ENCODE assay signal across 21 cellular contexts in genomic region chr2:203728321-203728720, GRCh38. TPM values are rescaled to one million over a fixed set of nuclear protein-coding genes. Genes with fewer than 3 reads are reported as not detected.
DNase-seq lines count a peak whose midpoint lies in the region; ATAC-seq and TF ChIP-seq lines count a peak whose summit lies in the region.
"Had no signal": no experiment of that assay in that cellular context is flagged by ENCODE, and none has a peak within 500 bp of the region (broad histone marks: within the 10 kb centered on the region; RNA-seq: fewer than 3 reads in every experiment).

No MANE protein-coding gene starts in this region.

- H3K36me3 Mint-ChIP-seq in activated T-cell treated with anti-CD3 and anti-CD28 coated beads, Interleukin-2, amount 50 U/mL, for 72 hours (ENCODE audit: insufficient read depth in 2 of 2) = peaks cover 19 to 55% of the 10 kb centered on the region in 2 donors
- peaks cover 66% of the 10 kb centered on the region for H3K36me3 Mint-ChIP-seq in activated T-helper 1 cell treated with anti-CD3 and anti-CD28 coated beads, Interleukin-12 subunit alpha, Interleukin-12 subunit beta, Interleukin-2, Interleukin-4 antibody, amounts not matched to agents 30 ng/mL and 10 ng/mL and 1 ng/mL, durations not matched to agents 14 hours and 24 hours and 36 hours (ENCODE audit: low read depth)

- H3K9me3 ChIP-seq in OCI-LY7 (ENCODE audit: low read length) = no peaks in the 10 kb centered on the region

- no peaks in the 10 kb centered on the region for H4K20me1 ChIP-seq in OCI-LY7 (ENCODE audit: insufficient read depth, low read length)

- TF ChIP-seq CTCF in OCI-LY7 (conservative IDR thresholded peaks at IDR 0.05; ENCODE audit: low read length) (no peak), fibroblast of the aortic adventitia (IDR thresholded peaks at IDR 0.05; ENCODE audit: insufficient read depth, low read length) (no peak)

- H3K79me2 ChIP-seq in OCI-LY7 (ENCODE audit: insufficient read depth, low read depth, low read length) = no peaks in the 10 kb centered on the region

- no peaks in the 10 kb centered on the region for H3K27me3 Mint-ChIP-seq in activated T-cell treated with anti-CD3 and anti-CD28 coated beads, Interleukin-2, amount 50 U/mL, for 72 hours (ENCODE audit: low read depth)
- H3K27me3 Mint-ChIP-seq in activated T-helper 1 cell treated with anti-CD3 and anti-CD28 coated beads, Interleukin-12 subunit alpha, Interleukin-12 subunit beta, Interleukin-2, Interleukin-4 antibody, amounts not matched to agents 30 ng/mL and 10 ng/mL and 1 ng/mL, durations not matched to agents 14 hours and 24 hours and 36 hours (ENCODE audit: insufficient read depth) = no peaks in the 10 kb centered on the region

- no peak overlapping the region for H3K27ac ChIP-seq in OCI-LY7 (ENCODE audit: low read depth, low read length, poor library complexity, severe bottlenecking)

- H3K4me2 ChIP-seq in OCI-LY7 (ENCODE audit: low read length) = no peak overlapping the region

- no peaks in the 10 kb centered on the region for H3K9me2 ChIP-seq in OCI-LY7 (ENCODE audit: insufficient read depth, low read length)

- BruUV-seq in OCI-LY7 (replicated peaks; lab: Mats Ljungman, UMichigan) = TSS peak; percentile 22

- H3K4me3 ChIP-seq in OCI-LY7 (ENCODE audit: low read depth, low read length, poor library complexity, severe bottlenecking) (no peak overlapping the region), fibroblast of the aortic adventitia (ENCODE audit: low read depth, low read length) (no peak overlapping the region)

- CTCF ChIA-PET in OCI-LY7 (lab: Charles Lee; ENCODE audit: unreplicated experiment) = interaction anchor here (1.2 kb wide), 1 partner anchor 12 kb away, joined by 4 read pairs; no protein-coding TSS in a partner anchor

- POLR2A ChIA-PET in OCI-LY7 (lab: Charles Lee) = interaction anchor here (0.6 to 1.7 kb wide), 4 partner anchors 8 to 1456 kb away, joined by 3 to 6 read pairs (median 4); no protein-coding TSS in a partner anchor

- H2AFZ ChIP-seq in OCI-LY7 (ENCODE audit: low read length) = no peak overlapping the region

- peaks cover 68% of the 10 kb centered on the region for H3K36me3 ChIP-seq in OCI-LY7 (ENCODE audit: insufficient read depth, low read length)

- intact Hi-C loops in OCI-LY7 (cut with micrococcal nuclease; ENCODE audit: unreplicated experiment) (no loop called here), Right ventricle myocardium superior (cut with DNase I) (no loop called here)
- intact Hi-C loops in activated T-helper 1 cell treated with anti-CD3 and anti-CD28 coated beads, Interleukin-12 subunit alpha, Interleukin-12 subunit beta, Interleukin-2, Interleukin-4 antibody, amounts not matched to agents 30 ng/mL and 10 ng/mL and 1 ng/mL, durations not matched to agents 14 hours and 24 hours and 36 hours (cut with micrococcal nuclease) = no loop called here

- H3K9me3 Mint-ChIP-seq in activated T-cell treated with anti-CD3 and anti-CD28 coated beads, Interleukin-2, amount 50 U/mL, for 72 hours = no peaks in the 10 kb centered on the region
- no peaks in the 10 kb centered on the region for H3K9me3 Mint-ChIP-seq in activated T-helper 1 cell treated with anti-CD3 and anti-CD28 coated beads, Interleukin-12 subunit alpha, Interleukin-12 subunit beta, Interleukin-2, Interleukin-4 antibody, amounts not matched to agents 30 ng/mL and 10 ng/mL and 1 ng/mL, durations not matched to agents 14 hours and 24 hours and 36 hours

- H3K27ac Mint-ChIP-seq in activated T-cell treated with anti-CD3 and anti-CD28 coated beads, Interleukin-2, amount 50 U/mL, for 72 hours = peak overlapping the region; percentile 99
- H3K27ac Mint-ChIP-seq in activated T-helper 1 cell treated with anti-CD3 and anti-CD28 coated beads, Interleukin-12 subunit alpha, Interleukin-12 subunit beta, Interleukin-2, Interleukin-4 antibody, amounts not matched to agents 30 ng/mL and 10 ng/mL and 1 ng/mL, durations not matched to agents 14 hours and 24 hours and 36 hours = peak overlapping the region; percentile 73

- peak overlapping the region in 1 of 2 donors; percentile 76 for H3K4me3 Mint-ChIP-seq in activated T-cell treated with anti-CD3 and anti-CD28 coated beads, Interleukin-2, amount 50 U/mL, for 72 hours
- H3K4me3 Mint-ChIP-seq in activated T-helper 1 cell treated with anti-CD3 and anti-CD28 coated beads, Interleukin-12 subunit alpha, Interleukin-12 subunit beta, Interleukin-2, Interleukin-4 antibody, amounts not matched to agents 30 ng/mL and 10 ng/mL and 1 ng/mL, durations not matched to agents 14 hours and 24 hours and 36 hours = no peak overlapping the region

- peaks cover 13% of the 10 kb centered on the region for H3K4me1 ChIP-seq in OCI-LY7 (ENCODE audit: insufficient read depth, low read length, poor library complexity, severe bottlenecking)

- no peak for ATAC-seq in activated T-cell treated with anti-CD3 and anti-CD28 coated beads, Interleukin-2, amount 50 U/mL, for 72 hours (replicated peaks in 1 of 2)
- no peak for ATAC-seq in Right ventricle myocardium superior (ENCODE audit: poor library complexity)
- ATAC-seq in HG03159 (IDR thresholded peaks at IDR 0.05; ENCODE audit: unreplicated experiment) = no peak

- DNase-seq in activated T-cell treated with anti-CD3 and anti-CD28 coated beads, Interleukin-2, amount 50 U/mL, for 72 hours = no peak
- DNase-seq in activated T-cell treated with anti-CD3 and anti-CD28 coated beads, Interleukin-2, amount 50 U/mL, for 1 hour = no peak
- DNase-seq in OCI-LY7 (ENCODE audit: low spot score) (no peak), fibroblast of the aortic adventitia (ENCODE audit: low read depth) (peak; percentile 12), Right ventricle myocardium superior (no peak)
- DNase-seq in activated T-helper 1 cell treated with anti-CD3 and anti-CD28 coated beads, Interleukin-12 subunit alpha, Interleukin-12 subunit beta, Interleukin-2, Interleukin-4 antibody, amounts not matched to agents 30 ng/mL and 10 ng/mL and 1 ng/mL, durations not matched to agents 14 hours and 24 hours and 36 hours (ENCODE audit: low spot score) = no peak
- DNase-seq: ACHN, C1 segment of cervical spinal cord, COR-L47, DMS 273 treated with DMSO at 0.1 percent for 48 hours, DND-41, KG1, NCI-H1417, NCI-H187 treated with DMSO at 0.1 percent for 48 hours, NCI-H2227 treated with DMSO at 0.1 percent for 48 hours, NCI-H510A treated with DMSO at 0.1 percent for 48 hours, NCI-H774, SHP77 treated with DMSO at 0.1 percent for 48 hours had no signal

- H3K4me1 Mint-ChIP-seq in activated T-cell treated with anti-CD3 and anti-CD28 coated beads, Interleukin-2, amount 50 U/mL, for 72 hours (ENCODE audit: low read depth) = peaks cover 95% of the 10 kb centered on the region
- peaks cover 82% of the 10 kb centered on the region for H3K4me1 Mint-ChIP-seq in activated T-helper 1 cell treated with anti-CD3 and anti-CD28 coated beads, Interleukin-12 subunit alpha, Interleukin-12 subunit beta, Interleukin-2, Interleukin-4 antibody, amounts not matched to agents 30 ng/mL and 10 ng/mL and 1 ng/mL, durations not matched to agents 14 hours and 24 hours and 36 hours (ENCODE audit: low read depth)

RNA-seq across cellular contexts. Expression of gene CD28, which starts 21.9 kb away (rescaled TPM):
- total RNA-seq in activated T-cell treated with anti-CD3 and anti-CD28 coated beads, Interleukin-2, amount 50 U/mL, for 72 hours = 100 to 1,000 TPM; 177 to 206 TPM
- total RNA-seq in OCI-LY7 (2014; rRNA removed; shearing (Covaris generic)) = 0.49 and 0.92 TPM in 2 replicates
- total RNA-seq in OCI-LY7 (2022) (22.3 and 44.6 TPM in 2 replicates), fibroblast of the aortic adventitia (ENCODE audit: low replicate concordance) (not detected in 2 replicates), Right ventricle myocardium superior (0.75 TPM)
- total RNA-seq in activated T-helper 1 cell treated with anti-CD3 and anti-CD28 coated beads, Interleukin-12 subunit alpha, Interleukin-12 subunit beta, Interleukin-2, Interleukin-4 antibody, amounts not matched to agents 30 ng/mL and 10 ng/mL and 1 ng/mL, durations not matched to agents 14 hours and 24 hours and 36 hours = 132 and 133 TPM in 2 replicates
- total RNA-seq: G401, RPMI7951 had no signal
